In genomic region chr16:82832861-82833260, GRCh38 we compare ENCODE assay signal across 18 cellular contexts.
DNase-seq lines count a peak whose midpoint lies in the region; ATAC-seq, FAIRE-seq and TF ChIP-seq lines count a peak whose summit lies in the region.
"Had no signal": no experiment of that assay in that cellular context is flagged by ENCODE, and none has a peak within 500 bp of the region (broad histone marks: within the 10 kb centered on the region; RNA-seq: fewer than 3 reads in every experiment).

No MANE protein-coding gene starts in this region.

- POLR2A ChIA-PET in BJ (lab: Charles Lee) = no interaction called here

- no peak overlapping the region for H2AK5ac ChIP-seq in mesenchymal stem cell (ENCODE audit: low read length, severe bottlenecking)

- no peak overlapping the region for H3K4me2 ChIP-seq in mesenchymal stem cell (ENCODE audit: low read length, poor library complexity, severe bottlenecking)

- H3K14ac ChIP-seq in mesenchymal stem cell (ENCODE audit: low read length in 2 of 2) = no peak overlapping the region

- H3K9me3 ChIP-seq in mesenchymal stem cell (ENCODE audit: control insufficient read depth, low read length) (no peaks in the 10 kb centered on the region), pancreas (no peaks in the 10 kb centered on the region)
- H3K9me3 ChIP-seq: tibial artery had no signal

- H3K27ac ChIP-seq in mesenchymal stem cell (ENCODE audit: low read length, poor library complexity, severe bottlenecking) = no peak overlapping the region
- no peak overlapping the region for H3K27ac ChIP-seq in pancreas
- H3K27ac ChIP-seq: C4-2B, tibial artery had no signal

- intact Hi-C loops in pancreas (cut with DNase I) = no loop called here

- H3K36me3 ChIP-seq in BJ (ENCODE audit: control insufficient read depth, insufficient read depth, low read length) (no peaks in the 10 kb centered on the region), mesenchymal stem cell (ENCODE audit: control insufficient read depth in 1 of 2, insufficient read depth in 2 of 2, low read depth in 1 of 2, low read length in 2 of 2) (no peaks in the 10 kb centered on the region), pancreas (no peaks in the 10 kb centered on the region)
- H3K36me3 ChIP-seq: tibial artery had no signal

- no peak overlapping the region for H2BK120ac ChIP-seq in mesenchymal stem cell (ENCODE audit: low read depth, low read length)

- H3K4ac ChIP-seq in mesenchymal stem cell (ENCODE audit: low read depth in 1 of 2, low read length in 2 of 2) = no peak overlapping the region

- FAIRE-seq in pancreas (lab: Jason Lieb, UNC) = no peak
- FAIRE-seq: colon had no signal

- no peak overlapping the region for H2BK12ac ChIP-seq in mesenchymal stem cell (ENCODE audit: low read length in 2 of 2)

- H3K4me1 Mint-ChIP-seq in chondrocyte (ENCODE audit: low read depth) = peaks cover 7% of the 10 kb centered on the region
- H3K4me1 Mint-ChIP-seq: stimulated activated effector memory CD8-positive, alpha-beta T cell treated with anti-CD3 and anti-CD28 coated beads, Interleukin-12 subunit alpha, Interleukin-12 subunit beta, amount 100 ng/mL, for 72 hours had no signal

- H3K79me1 ChIP-seq in mesenchymal stem cell (replicated peaks; ENCODE audit: low read length, poor library complexity, severe bottlenecking) = peaks cover 9% of the 10 kb centered on the region

- H2BK5ac ChIP-seq in mesenchymal stem cell (ENCODE audit: low read depth, low read length, poor library complexity, severe bottlenecking) = no peak overlapping the region

- no peak overlapping the region for H4K8ac ChIP-seq in mesenchymal stem cell (ENCODE audit: low read length)

- DNase-seq in BJ (ENCODE audit: low read depth) (peak; percentile 35), HS-5 (ENCODE audit: low read depth) (peak; percentile 54), chondrocyte (ENCODE audit: low spot score) (no peak), mesenchymal stem cell (peak; percentile 13), medulla oblongata (ENCODE audit: extremely low spot score) (no peak), GM19238 (ENCODE audit: insufficient read length, low spot score) (no peak), pancreas (no peak), SHP77 (lab: John Stamatoyannopoulos, UW) (no peak)
- DNase-seq: activated effector memory CD4-positive, alpha-beta T cell treated with Interleukin-2 at 50 U/mL for 16 hours; immature natural killer cell; mesendoderm; MV-4-11; NCI-H774; tibial artery had no signal

- TF ChIP-seq CTCF in BJ (IDR thresholded peaks at IDR 0.05; ENCODE audit: insufficient read depth, low read depth, low read length) = no peak
- no peak for TF ChIP-seq CTCF in chondrocyte (IDR thresholded peaks at IDR 0.05)
- no peak for TF ChIP-seq CTCF in pancreas (IDR thresholded peaks at IDR 0.05)

- no peak overlapping the region for H3K9ac ChIP-seq in mesenchymal stem cell (ENCODE audit: low read length)

- H2AFZ ChIP-seq in mesenchymal stem cell (ENCODE audit: low read depth, low read length) = no peak overlapping the region

- no peak for ATAC-seq in pancreas
- ATAC-seq: HCT116; stimulated activated effector memory CD8-positive, alpha-beta T cell treated with anti-CD3 and anti-CD28 coated beads, Interleukin-12 subunit alpha, Interleukin-12 subunit beta, amount 100 ng/mL, for 72 hours had no signal

- H4K91ac ChIP-seq in mesenchymal stem cell (ENCODE audit: low read length) = no peak overlapping the region

- H3K27me3 ChIP-seq in BJ (ENCODE audit: control insufficient read depth, insufficient read depth, low read length) = no peaks in the 10 kb centered on the region
- no peaks in the 10 kb centered on the region for H3K27me3 ChIP-seq in mesenchymal stem cell (ENCODE audit: control insufficient read depth in 1 of 2, insufficient read depth in 1 of 2, low read length in 2 of 2)
- H3K27me3 ChIP-seq in pancreas = no peaks in the 10 kb centered on the region
- H3K27me3 ChIP-seq: tibial artery had no signal

- H3K18ac ChIP-seq in mesenchymal stem cell (ENCODE audit: low read depth in 1 of 2, low read length in 2 of 2) = no peak overlapping the region

- H3K4me3 ChIP-seq in BJ (ENCODE audit: low read depth, low read length) = no peak overlapping the region
- peak overlapping the region in 1 of 2 experiments; percentile 49 for H3K4me3 ChIP-seq in mesenchymal stem cell (ENCODE audit: insufficient read depth in 1 of 2, low read depth in 1 of 2, low read length in 2 of 2)
- no peak overlapping the region for H3K4me3 ChIP-seq in pancreas
- H3K4me3 ChIP-seq: tibial artery had no signal

- CTCF ChIA-PET in BJ (lab: Yijun Ruan, JAX) = interaction anchor here (0.6 to 1.2 kb wide), 2 partner anchors 19 to 568 kb away, joined by 3 to 7 read pairs; no protein-coding TSS in a partner anchor

- H3K23ac ChIP-seq in mesenchymal stem cell (ENCODE audit: low read length in 2 of 2) = no peak overlapping the region

- H2BK15ac ChIP-seq in mesenchymal stem cell (ENCODE audit: low read depth, poor library complexity, severe bottlenecking) = no peak overlapping the region

- WGBS in mesenchymal stem cell = 76% methylated on average over 2 of the region's 2 CpGs
- WGBS in pancreas, 2 donors = 71 to 82% methylated on average over 2 of the region's 2 CpGs

- H3K9me3 Mint-ChIP-seq in chondrocyte (ENCODE audit: low read depth) = no peaks in the 10 kb centered on the region
- H3K9me3 Mint-ChIP-seq: stimulated activated effector memory CD8-positive, alpha-beta T cell treated with anti-CD3 and anti-CD28 coated beads, Interleukin-12 subunit alpha, Interleukin-12 subunit beta, amount 100 ng/mL, for 72 hours had no signal

- no peak overlapping the region for H3K4me3 Mint-ChIP-seq in chondrocyte (ENCODE audit: unreplicated experiment)
- H3K4me3 Mint-ChIP-seq: immature natural killer cell; stimulated activated effector memory CD8-positive, alpha-beta T cell treated with anti-CD3 and anti-CD28 coated beads, Interleukin-12 subunit alpha, Interleukin-12 subunit beta, amount 100 ng/mL, for 72 hours had no signal

- no peaks in the 10 kb centered on the region for H3K27me3 Mint-ChIP-seq in chondrocyte (ENCODE audit: low read depth)

- peak overlapping the region; percentile 4 for H3K27ac Mint-ChIP-seq in chondrocyte (ENCODE audit: unreplicated experiment)
- H3K27ac Mint-ChIP-seq: stimulated activated effector memory CD8-positive, alpha-beta T cell treated with anti-CD3 and anti-CD28 coated beads, Interleukin-12 subunit alpha, Interleukin-12 subunit beta, amount 100 ng/mL, for 72 hours had no signal

- H3K4me1 ChIP-seq in mesenchymal stem cell (ENCODE audit: control insufficient read depth, insufficient read depth, low read depth, low read length) (no peaks in the 10 kb centered on the region), pancreas (no peaks in the 10 kb centered on the region)

- no peaks in the 10 kb centered on the region for H3K36me3 Mint-ChIP-seq in chondrocyte (ENCODE audit: low read depth)
- H3K36me3 Mint-ChIP-seq: immature natural killer cell; stimulated activated effector memory CD8-positive, alpha-beta T cell treated with anti-CD3 and anti-CD28 coated beads, Interleukin-12 subunit alpha, Interleukin-12 subunit beta, amount 100 ng/mL, for 72 hours had no signal

Comparison
In these comparisons a context has a peak if more than half of its experiments do, and no peak if none do; other contexts are left out.
1. DNase-seq: peak in BJ (single experiment), HS-5 (single experiment) and mesenchymal stem cell (single experiment); none in chondrocyte (single experiment), medulla oblongata (single experiment), GM19238 (single experiment), pancreas (0 of 6) and SHP77 (0 of 2).